ENCODE assay signal across 8 cellular contexts in the genomic region with DNA sequence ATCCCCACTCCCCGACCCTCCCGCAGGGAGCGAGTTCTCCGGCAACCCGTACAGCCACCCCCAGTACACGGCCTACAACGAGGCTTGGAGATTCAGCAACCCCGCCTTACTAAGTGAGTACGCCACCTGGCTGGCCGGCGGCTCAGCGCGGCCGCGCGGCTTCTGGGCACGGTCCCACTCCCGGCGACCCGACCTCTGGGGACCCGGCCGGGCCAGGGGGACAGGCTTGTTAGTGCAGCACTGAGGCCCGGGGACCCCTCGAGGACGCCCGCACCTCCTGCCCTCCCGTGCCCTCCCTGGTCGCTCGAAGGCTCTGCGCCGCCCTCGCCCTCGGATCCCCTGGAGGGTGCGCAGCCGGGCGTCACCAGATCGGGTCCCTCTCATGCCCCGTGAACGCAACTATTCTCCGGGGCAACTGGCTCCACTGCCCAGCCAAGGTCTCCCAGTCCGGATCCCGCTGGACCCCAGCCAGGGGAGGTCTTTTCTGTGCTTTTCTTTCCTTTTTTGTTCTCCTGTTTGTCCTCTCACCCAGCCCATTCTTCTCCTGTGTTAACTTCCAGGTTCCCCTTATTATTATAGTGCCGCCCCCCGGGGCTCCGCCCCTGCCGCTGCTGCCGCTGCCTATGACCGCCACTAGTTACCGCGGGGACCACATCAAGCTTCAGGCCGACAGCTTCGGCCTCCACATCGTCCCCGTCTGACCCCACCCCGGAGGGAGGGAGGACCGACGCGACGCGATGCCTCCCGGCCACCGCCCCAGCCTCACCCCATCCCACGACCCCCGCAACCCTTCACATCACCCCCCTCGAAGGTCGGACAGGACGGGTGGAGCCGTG.
DNase-seq lines count a peak whose midpoint lies in the region; ATAC-seq, FAIRE-seq and TF ChIP-seq lines count a peak whose summit lies in the region.

No MANE protein-coding gene starts in this region.

- TF ChIP-seq CTCF in OCI-LY7 (conservative IDR thresholded peaks at IDR 0.05; ENCODE audit: low read length) (0 out of 2 replicates have a peak, but pooled peaks have one; percentile 15), MCF 10A (IDR thresholded peaks at IDR 0.05; ENCODE audit: unreplicated experiment) (no peak), right lobe of liver (IDR thresholded peaks at IDR 0.05) (peak in 3 of 4 donors; percentile 15 to 39 (median 19)), transverse colon (IDR thresholded peaks at IDR 0.05) (peak in 2 of 5 experiments; percentile 19 to 24)

- H3K9me3 ChIP-seq in OCI-LY7 (ENCODE audit: low read length): no peaks in the 10 kb centered on the region
- no peaks in the 10 kb centered on the region for H3K9me3 ChIP-seq in right lobe of liver
- no peaks in the 10 kb centered on the region for H3K9me3 ChIP-seq in transverse colon

- BruUV-seq in OCI-LY7 (replicated peaks; lab: Mats Ljungman, UMichigan) (no TSS peak), MCF 10A (replicated peaks; lab: Mats Ljungman, UMichigan) (no TSS peak)

- CTCF ChIA-PET in OCI-LY7 (lab: Charles Lee; ENCODE audit: unreplicated experiment) (no interaction called here), MCF 10A (lab: Yijun Ruan, JAX) (interaction anchor here (0.6 kb wide), 1 partner anchor 69 kb away, joined by 4 read pairs; no protein-coding TSS in a partner anchor)

- no peaks in the 10 kb centered on the region for H3K79me2 ChIP-seq in OCI-LY7 (ENCODE audit: insufficient read depth, low read depth, low read length)

- H2AFZ ChIP-seq in OCI-LY7 (ENCODE audit: low read length): no peak overlapping the region

- in situ Hi-C loops in transverse colon (cut with MboI; ENCODE audit: low pct_ligation_motif_present in 1 of 4, low pct_unique_long_range_greater_than_20kb in 1 of 4, low sequenced_read_pairs in 3 of 4): no loop called here
- in situ Hi-C loops in ACHN (cut with HindIII; ENCODE audit: low pct_ligation_motif_present, low pct_unique_long_range_greater_than_20kb, low sequenced_read_pairs): no loop called here

- H3K27ac ChIP-seq in OCI-LY7 (ENCODE audit: low read depth, low read length, poor library complexity, severe bottlenecking) (no peak overlapping the region), right lobe of liver (no peak overlapping the region), transverse colon (no peak overlapping the region)

- POLR2A ChIA-PET in OCI-LY7 (lab: Charles Lee) (no interaction called here), MCF 10A (lab: Yijun Ruan, JAX) (no interaction called here)

- no peaks in the 10 kb centered on the region for H3K4me1 ChIP-seq in OCI-LY7 (ENCODE audit: insufficient read depth, low read length, poor library complexity, severe bottlenecking)
- peaks cover 0 to 31% (median 9%) of the 10 kb centered on the region in 4 donors for H3K4me1 ChIP-seq in right lobe of liver
- peaks cover 18 to 42% (median 36%) of the 10 kb centered on the region in 4 donors for H3K4me1 ChIP-seq in transverse colon

- ATAC-seq in right lobe of liver: peak; percentile 35 to 67 (median 55)

- intact Hi-C loops in OCI-LY7 (cut with micrococcal nuclease; ENCODE audit: unreplicated experiment): no loop called here
- intact Hi-C loops in MCF 10A (cut with micrococcal nuclease): no loop called here
- intact Hi-C loops in right lobe of liver (cut with DNase I): no loop called here
- intact Hi-C loops in transverse colon (cut with DNase I; ENCODE audit: low total_unique reads): no loop called here

- no peaks in the 10 kb centered on the region for H3K9me3 Mint-ChIP-seq in MCF 10A (ENCODE audit: unreplicated experiment)

- DNase-seq in NCI-H2196 (lab: John Stamatoyannopoulos, UW; ENCODE audit: unreplicated experiment) (peak; percentile 14), NCI-H2196 treated with DMSO at 0.1 percent for 48 hours (lab: John Stamatoyannopoulos, UW; ENCODE audit: unreplicated experiment) (no peak), OCI-LY7 (ENCODE audit: low spot score) (no peak), MCF 10A (ENCODE audit: unreplicated experiment) (no peak), right lobe of liver (peak in 1 of 3 donors; percentile 38), transverse colon (peak; percentile 23), ACHN (no peak), H54 (ENCODE audit: insufficient read length, low spot score) (no peak)

- peak overlapping the region; percentile 53 for H3K4me3 Mint-ChIP-seq in MCF 10A (ENCODE audit: unreplicated experiment)

- H3K27me3 ChIP-seq in right lobe of liver: peaks cover 18 to 37% of the 10 kb centered on the region in 2 donors
- peaks cover 99% of the 10 kb centered on the region for H3K27me3 ChIP-seq in transverse colon

- no peak for FAIRE-seq in H54 (lab: Jason Lieb, UNC)

- WGBS in right lobe of liver (ENCODE audit: insufficient coverage, low coverage, low lambda C conversion rate, missing lambda C conversion rate): 4% methylated on average over 29 of the region's 68 CpGs
- WGBS in transverse colon (ENCODE audit: low coverage in 1 of 2), 2 donors: 0 to 2% methylated on average over 4 to 58 of the region's 68 CpGs

- no peaks in the 10 kb centered on the region for H4K20me1 ChIP-seq in OCI-LY7 (ENCODE audit: insufficient read depth, low read length)

- H3K27me3 Mint-ChIP-seq in MCF 10A (ENCODE audit: insufficient read depth, unreplicated experiment): peaks cover 40% of the 10 kb centered on the region

- TF ChIP-seq EP300 in transverse colon (IDR thresholded peaks at IDR 0.05; ENCODE audit: low read depth): no peak

- no peaks in the 10 kb centered on the region for H3K36me3 Mint-ChIP-seq in MCF 10A (ENCODE audit: insufficient read depth, unreplicated experiment)

- H3K4me3 ChIP-seq in OCI-LY7 (ENCODE audit: low read depth, low read length, poor library complexity, severe bottlenecking): no peak overlapping the region
- peak overlapping the region in 2 of 3 donors; percentile 23 to 35 for H3K4me3 ChIP-seq in right lobe of liver
- H3K4me3 ChIP-seq in transverse colon: peak overlapping the region in 3 of 4 donors; percentile 22 to 52 (median 38)

- H3K36me3 ChIP-seq in OCI-LY7 (ENCODE audit: insufficient read depth, low read length): no peaks in the 10 kb centered on the region
- H3K36me3 ChIP-seq in right lobe of liver: no peaks in the 10 kb centered on the region
- H3K36me3 ChIP-seq in transverse colon: no peaks in the 10 kb centered on the region

- H3K4me1 Mint-ChIP-seq in MCF 10A (ENCODE audit: insufficient read depth, unreplicated experiment): peaks cover 13% of the 10 kb centered on the region

- H3K27ac Mint-ChIP-seq in MCF 10A (ENCODE audit: low read depth, unreplicated experiment): no peak overlapping the region

- H3K4me2 ChIP-seq in OCI-LY7 (ENCODE audit: low read length): no peak overlapping the region; the same call in 1 of the 2 replicates

- TF ChIP-seq POLR2A in right lobe of liver (IDR thresholded peaks at IDR 0.05) (no peak), transverse colon (IDR thresholded peaks at IDR 0.05) (no peak), H54 (IDR thresholded peaks at IDR 0.05; ENCODE audit: low read depth, low read length) (no peak)

- H3K9me2 ChIP-seq in OCI-LY7 (ENCODE audit: insufficient read depth, low read length): no peaks in the 10 kb centered on the region

Comparison
In these comparisons a context has a peak if more than half of its experiments do, and no peak if none do; other contexts are left out.
1. DNase-seq: peak in NCI-H2196 (single experiment) and transverse colon (single experiment); none in NCI-H2196 treated with DMSO at 0.1 percent for 48 hours (single experiment), OCI-LY7 (single experiment), MCF 10A (single experiment), ACHN (single experiment) and H54 (single experiment).